13 cellular contexts compared by ENCODE assay signal in genomic region chr19:32397736-32398135, GRCh38. TPM values are rescaled to one million over a fixed set of nuclear protein-coding genes. Genes with fewer than 3 reads are reported as not detected.
DNase-seq lines count a peak whose midpoint lies in the region; ATAC-seq and TF ChIP-seq lines count a peak whose summit lies in the region.
"Had no signal": no experiment of that assay in that cellular context is flagged by ENCODE, and none has a peak within 500 bp of the region (broad histone marks: within the 10 kb centered on the region; RNA-seq: fewer than 3 reads in every experiment).

No MANE protein-coding gene starts in this region.

- DNase-seq in AG08395 (ENCODE audit: low spot score) = peak; percentile 91
- DNase-seq in HT1080 (ENCODE audit: low read depth) = peak; percentile 60
- DNase-seq in astrocyte of the spinal cord (ENCODE audit: low read depth, low spot score) = peak; percentile 70
- peak; percentile 56 for DNase-seq in kidney epithelial cell (ENCODE audit: low read depth)
- DNase-seq in NCI-H2029 treated with DMSO at 0.1 percent for 48 hours (lab: John Stamatoyannopoulos, UW) = no peak
- DNase-seq in NCI-H2227 treated with DMSO at 0.1 percent for 48 hours (lab: John Stamatoyannopoulos, UW) = no peak
- DNase-seq: colonic mucosa, GDM1, NCI-H1417 treated with DMSO at 0.1 percent for 48 hours had no signal

- H3K36me3 ChIP-seq in kidney epithelial cell (ENCODE audit: control insufficient read depth, insufficient read depth, low read length) = no peaks in the 10 kb centered on the region
- H3K36me3 ChIP-seq: colonic mucosa had no signal

- no peak for TF ChIP-seq CTCF in astrocyte of the spinal cord (IDR thresholded peaks at IDR 0.05; ENCODE audit: low read depth, low read length)
- no peak for TF ChIP-seq CTCF in kidney epithelial cell (IDR thresholded peaks at IDR 0.05; ENCODE audit: insufficient read depth, low read length, poor library complexity, severe bottlenecking)

- no peaks in the 10 kb centered on the region for H3K27me3 ChIP-seq in kidney epithelial cell (ENCODE audit: control insufficient read depth, insufficient read depth, low read length)
- H3K27me3 ChIP-seq: colonic mucosa, gastroesophageal sphincter had no signal

- no peak overlapping the region for H3K4me3 ChIP-seq in astrocyte of the spinal cord (ENCODE audit: low read depth, low read length)
- no peak overlapping the region for H3K4me3 ChIP-seq in kidney epithelial cell (ENCODE audit: low read depth, low read length)
- H3K4me3 ChIP-seq: BLaER1 treated with 17β-estradiol and CSF1 and Interleukin-3, amounts not matched to agents 10 nM and 100 nM; colonic mucosa; gastroesophageal sphincter had no signal

- ATAC-seq in HG03457 (IDR thresholded peaks at IDR 0.05; ENCODE audit: unreplicated experiment) (no peak), GM18520 (IDR thresholded peaks at IDR 0.05; ENCODE audit: unreplicated experiment) (no peak)
- ATAC-seq: gastroesophageal sphincter had no signal

- in situ Hi-C loops in astrocyte of the spinal cord (cut with HindIII; ENCODE audit: low sequenced_read_pairs) = no loop called here

RNA-seq across cellular contexts. Expression of gene DPY19L3, which starts 7.8 kb away (rescaled TPM):
- total RNA-seq in HT1080 (2014; rRNA removed; shearing (Covaris generic)) = 16.8 and 30.7 TPM in 2 replicates
- polyA plus RNA-seq in HT1080 (2015; cell fraction: cytosol; rRNA removed) = 8.5 and 10.0 TPM in 2 replicates
- polyA plus RNA-seq in HT1080 (2015; cell fraction: nucleus; rRNA removed) = 34.6 and 35.6 TPM in 2 replicates
- 20.9 and 25.0 TPM in 2 replicates for total RNA-seq in kidney epithelial cell

RNA-seq across cellular contexts. Expression of gene ZNF507, which starts 52.3 kb away (rescaled TPM):
- 6.1 and 8.9 TPM in 2 replicates for total RNA-seq in HT1080 (2014; rRNA removed; shearing (Covaris generic))
- polyA plus RNA-seq in HT1080 (2015; cell fraction: cytosol; rRNA removed) = 10.0 and 13.7 TPM in 2 replicates
- 26.8 and 30.4 TPM in 2 replicates for polyA plus RNA-seq in HT1080 (2015; cell fraction: nucleus; rRNA removed)
- total RNA-seq in kidney epithelial cell = 12.5 and 13.9 TPM in 2 replicates

Comparison
In these comparisons a context has a peak if more than half of its experiments do, and no peak if none do; other contexts are left out.
1. DNase-seq: peak in AG08395 (single experiment), HT1080 (single experiment), astrocyte of the spinal cord (single experiment) and kidney epithelial cell (single experiment); none in NCI-H2029 treated with DMSO at 0.1 percent for 48 hours (single experiment) and NCI-H2227 treated with DMSO at 0.1 percent for 48 hours (single experiment).